ENCODE assay signal across 1 cellular context in genomic region chr2:6921321-6921922, GRCh38.
TF ChIP-seq lines count a peak whose summit lies in the region.

No MANE protein-coding gene starts in this region.

TF ChIP-seq in HepG2, 621 proteins besides CTCF, POLR2A, EP300 and RAD21 (continued from another document and continues in another):
- TF ChIP-seq ZBED4 (CRISPR knock-in tag; IDR thresholded peaks at IDR 0.05; ENCODE audit: borderline replicate concordance) = peak; percentile 69; the same call in 1 of the 2 replicates
- no peak for TF ChIP-seq IRF1 (CRISPR knock-in tag; IDR thresholded peaks at IDR 0.05; ENCODE audit: low read depth)
- peak; percentile 70 for TF ChIP-seq ZBTB38 (CRISPR knock-in tag; IDR thresholded peaks at IDR 0.05)
- peak; percentile 77 for TF ChIP-seq ZNF883 (CRISPR knock-in tag; IDR thresholded peaks at IDR 0.05; ENCODE audit: not compliant biosample characterization)
- peak; percentile 50; the same call in 1 of the 2 replicates for TF ChIP-seq ZNF790 (CRISPR knock-in tag; IDR thresholded peaks at IDR 0.05; ENCODE audit: borderline replicate concordance)
- TF ChIP-seq ZNF639 (CRISPR knock-in tag; conservative IDR thresholded peaks at IDR 0.05) = no peak
- TF ChIP-seq ZGPAT (CRISPR knock-in tag; IDR thresholded peaks at IDR 0.05) = peak; percentile 79; the same call in 1 of the 2 replicates
- TF ChIP-seq KLF9 (CRISPR knock-in tag; IDR thresholded peaks at IDR 0.05; ENCODE audit: low read depth) = no peak; the same call in 1 of the 2 replicates
- TF ChIP-seq PRMT3 (CRISPR knock-in tag; IDR thresholded peaks at IDR 0.05; ENCODE audit: borderline replicate concordance, low read depth) = no peak
- peak; percentile 92 for TF ChIP-seq MED1 (CRISPR knock-in tag; IDR thresholded peaks at IDR 0.05)
- no peak for TF ChIP-seq SNAI1 (CRISPR knock-in tag; IDR thresholded peaks at IDR 0.05; ENCODE audit: borderline replicate concordance)
- 0 out of 2 replicates have a peak, but pooled peaks have one; percentile 34 for TF ChIP-seq ATF5 (CRISPR knock-in tag; IDR thresholded peaks at IDR 0.05; ENCODE audit: low read depth)
- TF ChIP-seq ZNF576 (CRISPR knock-in tag; IDR thresholded peaks at IDR 0.05) = no peak
- peak; percentile 45; the same call in 1 of the 2 replicates for TF ChIP-seq JDP2 (CRISPR knock-in tag; IDR thresholded peaks at IDR 0.05; ENCODE audit: borderline replicate concordance)
- peak; percentile 56; the same call in 1 of the 2 replicates for TF ChIP-seq SOX13 (IDR thresholded peaks at IDR 0.05)
- TF ChIP-seq SOX13 (CRISPR knock-in tag; conservative IDR thresholded peaks at IDR 0.05 in 1 of 2, IDR thresholded peaks at IDR 0.05 in 1 of 2) = peak in 1 of 2 experiments; percentile 92; a peak in 2 of 4 replicates
- no peak for TF ChIP-seq ZNF558 (CRISPR knock-in tag; IDR thresholded peaks at IDR 0.05; ENCODE audit: borderline replicate concordance)
- peak; percentile 55 for TF ChIP-seq KAT8 (CRISPR knock-in tag; IDR thresholded peaks at IDR 0.05)
- TF ChIP-seq RBM39 (IDR thresholded peaks at IDR 0.05; ENCODE audit: low read depth, low read length, poor library complexity, severe bottlenecking) = no peak
- TF ChIP-seq ZNF550 (CRISPR knock-in tag; IDR thresholded peaks at IDR 0.05; ENCODE audit: borderline replicate concordance) = no peak
- TF ChIP-seq ZEB1 (IDR thresholded peaks at IDR 0.05; ENCODE audit: insufficient replicate concordance, low read depth) = no peak
- TF ChIP-seq TERF1 (CRISPR knock-in tag; IDR thresholded peaks at IDR 0.05) = no peak
- TF ChIP-seq KLF6 (CRISPR knock-in tag; IDR thresholded peaks at IDR 0.05) = 0 out of 2 replicates have a peak, but pooled peaks have one; percentile 12
- peak; percentile 56; the same call in 1 of the 2 replicates for TF ChIP-seq ZNF281 (CRISPR knock-in tag; IDR thresholded peaks at IDR 0.05; ENCODE audit: borderline replicate concordance)
- no peak for TF ChIP-seq HIC2 (CRISPR knock-in tag; IDR thresholded peaks at IDR 0.05; ENCODE audit: low read depth)
- peak; percentile 78; the same call in 1 of the 2 replicates for TF ChIP-seq ZNF430 (CRISPR knock-in tag; IDR thresholded peaks at IDR 0.05)
- peak; percentile 90 for TF ChIP-seq MEIS2 (CRISPR knock-in tag; IDR thresholded peaks at IDR 0.05)
- TF ChIP-seq E2F5 (CRISPR knock-in tag; conservative IDR thresholded peaks at IDR 0.05) = peak; percentile 84
- TF ChIP-seq MAX (IDR thresholded peaks at IDR 0.05) = peak; percentile 93
- no peak for TF ChIP-seq ZNF18 (CRISPR knock-in tag; IDR thresholded peaks at IDR 0.05; ENCODE audit: insufficient replicate concordance)
- peak in 1 of 2 experiments; percentile 62; a peak in 1 of 4 replicates for TF ChIP-seq REST (IDR thresholded peaks at IDR 0.05; ENCODE audit: borderline replicate concordance in 1 of 2, low read depth in 1 of 2, low read length in 2 of 2)
- TF ChIP-seq GTF2F1 (IDR thresholded peaks at IDR 0.05; ENCODE audit: low read length) = no peak
- TF ChIP-seq ATF1 (CRISPR knock-in tag; IDR thresholded peaks at IDR 0.05) = no peak
- 0 out of 2 replicates have a peak, but pooled peaks have one; percentile 77 for TF ChIP-seq AKAP8 (CRISPR knock-in tag; IDR thresholded peaks at IDR 0.05)
